ENCODE assay signal across 14 cellular contexts in the genomic region with DNA sequence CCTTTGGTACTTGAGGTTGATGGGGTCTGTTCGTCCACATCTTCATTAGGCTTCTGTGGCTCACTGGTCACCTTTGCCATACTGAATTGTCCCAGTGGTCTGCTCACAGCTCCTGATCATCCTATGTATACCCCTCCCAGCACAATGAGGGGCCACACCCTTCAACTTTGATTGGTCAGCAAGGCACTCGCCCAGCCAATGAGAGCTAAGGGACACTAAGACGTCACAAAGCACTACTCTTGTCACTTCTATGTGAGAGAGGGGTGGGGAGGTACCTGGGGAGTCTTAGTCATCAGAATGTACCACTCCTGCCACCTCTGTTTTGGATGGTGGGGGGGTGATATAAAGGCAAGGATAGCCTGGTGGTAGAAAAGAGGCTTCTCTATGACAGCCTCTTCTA. TPM values are rescaled to one million over a fixed set of nuclear protein-coding genes. Genes with fewer than 3 reads are reported as not detected.
"Had no signal": no experiment of that assay in that cellular context is flagged by ENCODE, and none has a peak within 500 bp of the region (broad histone marks: within the 10 kb centered on the region; RNA-seq: fewer than 3 reads in every experiment).

A gene (minus strand): TSS at position 101 of the 400 bp plus-strand sequence. CDS start 21 bp downstream, at position 80.

RNA-seq across cellular contexts. Expression of the gene that starts here (rescaled TPM):
- total RNA-seq: stomach, subcutaneous adipose tissue, suprapubic skin, temporal lobe, thoracic aorta, thyroid gland, tibial nerve, transverse colon, upper lobe of left lung, upper lobe of right lung, ureter, urinary bladder, uterus, vagina had no signal
- polyA plus RNA-seq: stomach, urinary bladder had no signal
